In the genomic region with DNA sequence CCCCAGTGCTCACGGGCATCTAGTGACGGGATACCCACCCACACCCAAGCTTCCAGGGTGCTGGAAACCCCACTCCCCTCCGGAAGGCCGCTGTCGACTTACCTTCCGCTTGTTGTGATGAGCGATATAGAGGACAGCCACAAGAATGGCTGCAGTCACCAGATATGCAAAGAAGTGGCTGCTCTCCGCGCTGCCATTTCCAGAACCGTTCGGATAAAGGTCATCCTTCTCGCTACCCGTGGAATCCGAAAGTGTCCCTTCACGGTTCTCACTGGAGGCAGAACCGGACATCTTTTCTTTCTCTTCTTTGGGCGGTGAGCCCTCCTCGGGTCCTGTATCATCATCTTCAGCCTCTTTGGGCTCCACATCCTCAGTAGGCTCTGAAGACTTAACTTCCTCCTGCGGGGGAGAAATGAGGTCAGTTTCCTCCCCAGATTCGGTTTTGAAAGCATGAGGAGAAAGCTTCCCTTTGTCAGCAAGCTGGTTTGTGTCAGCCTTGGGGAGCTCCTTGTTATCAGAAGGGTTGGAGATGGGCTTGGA, we compare ENCODE assay signal across 8 cellular contexts. TPM values are rescaled to one million over a fixed set of nuclear protein-coding genes. Genes with fewer than 3 reads are reported as not detected.
DNase-seq lines count a peak whose midpoint lies in the region; ATAC-seq and TF ChIP-seq lines count a peak whose summit lies in the region.

No MANE protein-coding gene starts in this region.

- H3K4me3 ChIP-seq in cardiac fibroblast (replicated peaks in 1 of 2; ENCODE audit: low read depth in 2 of 2, low read length in 2 of 2) (peak overlapping the region; percentile 79 to 85), mesodermal cell (ENCODE audit: extremely low read depth, insufficient read depth, low read length, poor library complexity, severe bottlenecking) (peak overlapping the region; percentile 83), tibial nerve (peak overlapping the region; percentile 67 to 79 (median 73))

- H3K4me1 ChIP-seq in mesodermal cell (ENCODE audit: control insufficient read depth, insufficient read depth, low read length, poor library complexity, severe bottlenecking) (peaks cover 11% of the 10 kb centered on the region), tibial nerve (peaks cover 0 to 61% (median 28%) of the 10 kb centered on the region in 4 donors)

- no peaks in the 10 kb centered on the region for H3K27me3 ChIP-seq in tibial nerve

- TF ChIP-seq POLR2A in tibial nerve (IDR thresholded peaks at IDR 0.05) = no peak

- H3K36me3 ChIP-seq in mesodermal cell (ENCODE audit: control insufficient read depth, insufficient read depth, low read length) = peaks cover 45% of the 10 kb centered on the region
- peaks cover 7 to 42% (median 27%) of the 10 kb centered on the region in 3 donors for H3K36me3 ChIP-seq in tibial nerve

- H3K9me3 ChIP-seq in mesodermal cell (ENCODE audit: control insufficient read depth, low read length) (no peaks in the 10 kb centered on the region), tibial nerve (no peaks in the 10 kb centered on the region)

- ATAC-seq in GM19035 (IDR thresholded peaks at IDR 0.05; ENCODE audit: unreplicated experiment) (peak; percentile 42), HG03460 (IDR thresholded peaks at IDR 0.05; ENCODE audit: unreplicated experiment) (peak; percentile 26)

- H3K27ac ChIP-seq in mesodermal cell (ENCODE audit: low read depth, low read length, severe bottlenecking) (no peak overlapping the region), tibial nerve (peak overlapping the region in 3 of 4 donors; percentile 92 to 97 (median 94))

- TF ChIP-seq CTCF in cardiac fibroblast (IDR thresholded peaks at IDR 0.05; ENCODE audit: low read depth, low read length) (no peak), tibial nerve (IDR thresholded peaks at IDR 0.05) (no peak)

- WGBS in mesodermal cell (ENCODE audit: insufficient coverage in 2 of 2), 2 experiments = 27 to 37% methylated on average over 15 to 18 of the region's 20 CpGs
- 26 to 38% methylated on average over 20 of the region's 20 CpGs for WGBS in tibial nerve, 2 donors

- peak in 1 of 2 donors; percentile 21 for TF ChIP-seq EP300 in tibial nerve (IDR thresholded peaks at IDR 0.05)

- DNase-seq in AG08395 (ENCODE audit: low spot score) (peak; percentile 10), T-helper 22 cell (ENCODE audit: low read depth) (peak; percentile 36), cardiac fibroblast (ENCODE audit: low read depth in 2 of 2) (peak; percentile 42 to 58), tibial nerve (ENCODE audit: low spot score in 2 of 2) (no peak), amniotic stem cell (lab: John Stamatoyannopoulos, UW) (no peak)

RNA-seq across cellular contexts. Expression of gene TGOLN2, which starts 1.3 kb away (rescaled TPM):
- 53.5 TPM for polyA plus RNA-seq in mesodermal cell (2013, experiment 1 of 2)
- polyA plus RNA-seq in mesodermal cell (2013, experiment 2 of 2) = 46.8 TPM
- 100 to 1,000 TPM in 3 of 4 donors, 10 to 100 TPM in 1; 96.9 to 128 (median 109) TPM for total RNA-seq in tibial nerve

RNA-seq across cellular contexts. Expression of gene RETSAT, which starts 27.9 kb away (rescaled TPM):
- polyA plus RNA-seq in mesodermal cell (2013, experiment 1 of 2) = 16.1 TPM
- 14.8 TPM for polyA plus RNA-seq in mesodermal cell (2013, experiment 2 of 2)
- total RNA-seq in tibial nerve = 100 to 1,000 TPM in 2 of 4 donors, 10 to 100 TPM in 2; 74.7 to 113 (median 97.5) TPM

RNA-seq across cellular contexts. Expression of gene ELMOD3, which starts 28.1 kb away (rescaled TPM):
- 11.8 TPM for polyA plus RNA-seq in mesodermal cell (2013, experiment 1 of 2)
- 16.2 TPM for polyA plus RNA-seq in mesodermal cell (2013, experiment 2 of 2)
- total RNA-seq in tibial nerve = 10 to 100 TPM; 21.2 to 39.0 (median 35.4) TPM

Comparison
In these comparisons a context has a peak if more than half of its experiments do, and no peak if none do; other contexts are left out.
1. DNase-seq: peak in AG08395 (single experiment), T-helper 22 cell (single experiment) and cardiac fibroblast (2 of 2); none in tibial nerve (0 of 2) and amniotic stem cell (single experiment).
2. Peak in every context shown above with its lines, with median percentiles within 50 percentile points of each other: H3K4me3 ChIP-seq.